13 cellular contexts compared by ENCODE assay signal in genomic region chr12:19234991-19235876, GRCh38.
DNase-seq lines count a peak whose midpoint lies in the region; ATAC-seq and TF ChIP-seq lines count a peak whose summit lies in the region.
"Had no signal": no experiment of that assay in that cellular context is flagged by ENCODE, and none has a peak within 500 bp of the region (broad histone marks: within the 10 kb centered on the region; RNA-seq: fewer than 3 reads in every experiment).

No MANE protein-coding gene starts in this region.

- H3K4me1 Mint-ChIP-seq in activated naive CD8-positive, alpha-beta T cell treated with anti-CD3 and anti-CD28 coated beads, Interleukin-2, amount 50 U/mL, for 24 hours, result peaks cover 11% of the 10 kb centered on the region
- peaks cover 6% of the 10 kb centered on the region for H3K4me1 Mint-ChIP-seq in activated naive CD8-positive, alpha-beta T cell treated with anti-CD3 and anti-CD28 coated beads for 36 hours
- H3K4me1 Mint-ChIP-seq: activated CD4-positive, alpha-beta T cell treated with anti-CD3 and anti-CD28 coated beads, Interleukin-2, amount 10 ng/mL, durations not matched to agents 24 days and 14 days had no signal

- WGBS in mammary epithelial cell (ENCODE audit: low coverage, missing lambda C conversion rate), result 89% methylated on average over 2 of the region's 2 CpGs
- WGBS in suprapubic skin, result 48% methylated on average over 2 of the region's 2 CpGs
- WGBS in tibial nerve, 2 donors, result 38 to 42% methylated on average over 2 of the region's 2 CpGs

- no peaks in the 10 kb centered on the region for H3K36me3 Mint-ChIP-seq in activated naive CD8-positive, alpha-beta T cell treated with anti-CD3 and anti-CD28 coated beads, Interleukin-2, amount 50 U/mL, for 24 hours (ENCODE audit: low read depth)
- H3K36me3 Mint-ChIP-seq in activated naive CD8-positive, alpha-beta T cell treated with anti-CD3 and anti-CD28 coated beads for 36 hours, result no peaks in the 10 kb centered on the region

- intact Hi-C loops in mammary epithelial cell (cut with micrococcal nuclease) (loop anchor here (5.0 kb wide), 1 partner anchor 38 kb away; no protein-coding TSS in a partner anchor), left lung (cut with DNase I) (no loop called here)

- no peak for TF ChIP-seq CTCF in mammary epithelial cell (conservative IDR thresholded peaks at IDR 0.05 in 1 of 2, IDR thresholded peaks at IDR 0.05 in 1 of 2; ENCODE audit: extremely low read depth in 1 of 2, insufficient read depth in 1 of 2, low read depth in 1 of 2, low read length in 2 of 2)
- TF ChIP-seq CTCF in left lung (IDR thresholded peaks at IDR 0.05), result no peak
- no peak for TF ChIP-seq CTCF in suprapubic skin (IDR thresholded peaks at IDR 0.05)
- no peak for TF ChIP-seq CTCF in tibial nerve (IDR thresholded peaks at IDR 0.05)

- H3K27ac Mint-ChIP-seq in activated naive CD8-positive, alpha-beta T cell treated with anti-CD3 and anti-CD28 coated beads, Interleukin-2, amount 50 U/mL, for 24 hours, result no peak overlapping the region
- no peak overlapping the region for H3K27ac Mint-ChIP-seq in activated naive CD8-positive, alpha-beta T cell treated with anti-CD3 and anti-CD28 coated beads for 36 hours
- H3K27ac Mint-ChIP-seq: activated CD4-positive, alpha-beta T cell treated with anti-CD3 and anti-CD28 coated beads, Interleukin-2, amount 10 ng/mL, durations not matched to agents 24 days and 14 days had no signal

- no peak overlapping the region for H2AFZ ChIP-seq in mammary epithelial cell (ENCODE audit: low read depth, low read length)

- no peak overlapping the region for H3K4me3 Mint-ChIP-seq in activated naive CD8-positive, alpha-beta T cell treated with anti-CD3 and anti-CD28 coated beads, Interleukin-2, amount 50 U/mL, for 24 hours
- no peak overlapping the region for H3K4me3 Mint-ChIP-seq in activated naive CD8-positive, alpha-beta T cell treated with anti-CD3 and anti-CD28 coated beads for 36 hours
- H3K4me3 Mint-ChIP-seq: activated CD4-positive, alpha-beta T cell treated with anti-CD3 and anti-CD28 coated beads, Interleukin-2, amount 10 ng/mL, durations not matched to agents 24 days and 14 days had no signal

- no peaks in the 10 kb centered on the region for H3K27me3 ChIP-seq in mammary epithelial cell (ENCODE audit: insufficient read depth, low read length)
- no peaks in the 10 kb centered on the region for H3K27me3 ChIP-seq in left lung
- H3K27me3 ChIP-seq in suprapubic skin, result no peaks in the 10 kb centered on the region
- H3K27me3 ChIP-seq in tibial nerve, result no peaks in the 10 kb centered on the region
- H3K27me3 ChIP-seq: colonic mucosa, SJSA1 had no signal

- no peak for DNase-seq in activated naive CD8-positive, alpha-beta T cell treated with anti-CD3 and anti-CD28 coated beads, Interleukin-2, amount 50 U/mL, for 24 hours
- DNase-seq in activated naive CD8-positive, alpha-beta T cell treated with anti-CD3 and anti-CD28 coated beads for 36 hours, result no peak
- DNase-seq in mammary epithelial cell (peak; percentile 23), left lung (no peak), suprapubic skin (ENCODE audit: low spot score in 2 of 2) (no peak), inferior parietal cortex (ENCODE audit: extremely low spot score) (no peak), tibial nerve (ENCODE audit: low spot score in 2 of 2) (no peak)
- DNase-seq: activated CD4-positive, alpha-beta T cell treated with anti-CD3 and anti-CD28 coated beads, Interleukin-2, amount 10 ng/mL, durations not matched to agents 24 days and 14 days; activated effector memory CD4-positive, alpha-beta T cell treated with anti-CD3 and anti-CD28 coated beads, Interleukin-2, amount 50 U/mL, for 16 hours; colonic mucosa; NCI-H1694 had no signal

- no peak overlapping the region for H3K27ac ChIP-seq in mammary epithelial cell (ENCODE audit: insufficient read depth, low read depth, low read length)
- H3K27ac ChIP-seq in left lung, result peak overlapping the region in 1 of 2 donors; percentile 33
- H3K27ac ChIP-seq in suprapubic skin, result peak overlapping the region; percentile 68
- peak overlapping the region in 2 of 4 donors; percentile 56 to 83 for H3K27ac ChIP-seq in tibial nerve
- H3K27ac ChIP-seq: colonic mucosa, SJSA1 had no signal

- H3K9me3 Mint-ChIP-seq in activated naive CD8-positive, alpha-beta T cell treated with anti-CD3 and anti-CD28 coated beads, Interleukin-2, amount 50 U/mL, for 24 hours, result no peaks in the 10 kb centered on the region
- H3K9me3 Mint-ChIP-seq in activated naive CD8-positive, alpha-beta T cell treated with anti-CD3 and anti-CD28 coated beads for 36 hours, result no peaks in the 10 kb centered on the region
- H3K9me3 Mint-ChIP-seq: activated CD4-positive, alpha-beta T cell treated with anti-CD3 and anti-CD28 coated beads, Interleukin-2, amount 10 ng/mL, durations not matched to agents 24 days and 14 days had no signal

- no TSS peak for BruUV-seq in mammary epithelial cell (replicated peaks; lab: Mats Ljungman, UMichigan)

- no peaks in the 10 kb centered on the region for H4K20me1 ChIP-seq in mammary epithelial cell (ENCODE audit: insufficient read depth, low read length)

- H3K79me2 ChIP-seq in mammary epithelial cell (ENCODE audit: insufficient read depth, low read length), result peaks cover 83% of the 10 kb centered on the region

- H3K4me1 ChIP-seq in mammary epithelial cell (ENCODE audit: insufficient read depth, low read length), result peaks cover 8% of the 10 kb centered on the region
- H3K4me1 ChIP-seq in left lung, result peaks cover 5 to 20% of the 10 kb centered on the region in 2 donors
- peaks cover 24% of the 10 kb centered on the region for H3K4me1 ChIP-seq in suprapubic skin
- H3K4me1 ChIP-seq in tibial nerve, result peaks cover 0 to 63% (median 17%) of the 10 kb centered on the region in 4 donors
- H3K4me1 ChIP-seq: colonic mucosa had no signal

- TF ChIP-seq POLR2A in suprapubic skin (IDR thresholded peaks at IDR 0.05) (no peak), tibial nerve (IDR thresholded peaks at IDR 0.05) (no peak)

- in situ Hi-C loops in mammary epithelial cell (cut with MboI; ENCODE audit: low sequenced_read_pairs in 2 of 2), result no loop called here

- CTCF ChIA-PET in mammary epithelial cell (lab: Charles Lee; ENCODE audit: low non-redundant PET), result no interaction called here

- TF ChIP-seq EP300 in suprapubic skin (IDR thresholded peaks at IDR 0.05) (no peak), tibial nerve (IDR thresholded peaks at IDR 0.05) (peak in 1 of 2 donors; percentile 11)

- ATAC-seq in activated naive CD8-positive, alpha-beta T cell treated with anti-CD3 and anti-CD28 coated beads, Interleukin-2, amount 50 U/mL, for 24 hours, result peak; percentile 54
- ATAC-seq in left lung (peak; percentile 51), GM21825 (IDR thresholded peaks at IDR 0.05; ENCODE audit: unreplicated experiment) (no peak)

- H3K9me3 ChIP-seq in mammary epithelial cell (replicated peaks; ENCODE audit: insufficient read depth, low read length) (no peaks in the 10 kb centered on the region), left lung (peaks cover 0 to 5% of the 10 kb centered on the region in 2 donors), suprapubic skin (no peaks in the 10 kb centered on the region), tibial nerve (peaks cover 0 to 6% (median 0%) of the 10 kb centered on the region in 4 donors)
- H3K9me3 ChIP-seq: colonic mucosa, SJSA1 had no signal

- H3K4me2 ChIP-seq in mammary epithelial cell (ENCODE audit: insufficient read depth, low read depth, low read length), result no peak overlapping the region

- H3K36me3 ChIP-seq in mammary epithelial cell (ENCODE audit: insufficient read depth, low read length) (no peaks in the 10 kb centered on the region), left lung (no peaks in the 10 kb centered on the region), suprapubic skin (no peaks in the 10 kb centered on the region), tibial nerve (no peaks in the 10 kb centered on the region)
- H3K36me3 ChIP-seq: colonic mucosa, SJSA1 had no signal

- H3K4me3 ChIP-seq in mammary epithelial cell (replicated peaks in 1 of 3; ENCODE audit: insufficient read depth in 1 of 3, low read depth in 2 of 3, low read length in 3 of 3) (no peak overlapping the region), left lung (no peak overlapping the region), suprapubic skin (no peak overlapping the region), tibial nerve (no peak overlapping the region)
- H3K4me3 ChIP-seq: colonic mucosa, SJSA1 had no signal

- no peaks in the 10 kb centered on the region for H3K27me3 Mint-ChIP-seq in activated naive CD8-positive, alpha-beta T cell treated with anti-CD3 and anti-CD28 coated beads, Interleukin-2, amount 50 U/mL, for 24 hours
- H3K27me3 Mint-ChIP-seq in activated naive CD8-positive, alpha-beta T cell treated with anti-CD3 and anti-CD28 coated beads for 36 hours, result no peaks in the 10 kb centered on the region

- no peak overlapping the region for H3K9ac ChIP-seq in mammary epithelial cell (ENCODE audit: insufficient read depth, low read length)

- dilution Hi-C loops in mammary epithelial cell (cut with HindIII; ENCODE audit: low sequenced_read_pairs), result no loop called here
